Comparison of ENCODE assay signal across 8 cellular contexts in genomic region chr19:41297628-41298326, GRCh38. TPM values are rescaled to one million over a fixed set of nuclear protein-coding genes. Genes with fewer than 3 reads are reported as not detected.
A peak's percentile ranks its signal among the peaks of the same experiment; 100 is the strongest.
DNase-seq lines count a peak whose midpoint lies in the region; ATAC-seq and TF ChIP-seq lines count a peak whose summit lies in the region.

No MANE protein-coding gene starts in this region.

- H2AFZ ChIP-seq in smooth muscle cell (ENCODE audit: low read depth): no peak overlapping the region

- peak overlapping the region; percentile 44 to 91 (median 83) for H3K4me3 Mint-ChIP-seq in IgD-negative memory B cell

- peak overlapping the region; percentile 96 to 100 (median 100) for H3K27ac Mint-ChIP-seq in IgD-negative memory B cell

- H3K27ac ChIP-seq in smooth muscle cell (ENCODE audit: low read depth): peak overlapping the region; percentile 99

- DNase-seq in GM10248 (ENCODE audit: extremely low spot score) (peak; percentile 89), smooth muscle cell (lab: John Stamatoyannopoulos, UW; ENCODE audit: unreplicated experiment) (no peak), Ammon's horn (ENCODE audit: low spot score) (no peak), iPS-NIHi11 (ENCODE audit: low spot score) (no peak), EL (no peak)

- peaks cover 3% of the 10 kb centered on the region for H3K27me3 Mint-ChIP-seq in IgD-negative memory B cell

- H3K27me3 ChIP-seq in smooth muscle cell (ENCODE audit: low read depth): no peaks in the 10 kb centered on the region

- ATAC-seq in GM21360 (IDR thresholded peaks at IDR 0.05; ENCODE audit: unreplicated experiment) (peak; percentile 70), esophagus mucosa (peak; percentile 24)

- peaks cover 55% of the 10 kb centered on the region for H3F3A ChIP-seq in smooth muscle cell (ENCODE audit: low read depth)

- peaks cover 67% of the 10 kb centered on the region for H4K20me1 ChIP-seq in smooth muscle cell (ENCODE audit: low read depth)

- peaks cover 8% of the 10 kb centered on the region for H3K36me3 Mint-ChIP-seq in IgD-negative memory B cell

- no peaks in the 10 kb centered on the region for H3K9me3 Mint-ChIP-seq in IgD-negative memory B cell

- H3K4me1 ChIP-seq in smooth muscle cell (ENCODE audit: low read depth): no peaks in the 10 kb centered on the region

- CTCF ChIA-PET in GM10248 (lab: Yijun Ruan, JAX): interaction anchor here (1.0 to 11.5 kb wide), 6 partner anchors 11 to 152 kb away, joined by 3 to 124 read pairs (median 6); partner anchors contain the start of gene CCDC97

- H3K4me3 ChIP-seq in smooth muscle cell: no peak overlapping the region

- H3K4me1 Mint-ChIP-seq in IgD-negative memory B cell: peaks cover 46 to 58% (median 55%) of the 10 kb centered on the region in 3 donors

- H3K9ac ChIP-seq in smooth muscle cell (ENCODE audit: low read depth): peak overlapping the region; percentile 96

- 95% methylated on average over 7 of the region's 7 CpGs for WGBS in smooth muscle cell (ENCODE audit: low lambda C conversion rate)

- TF ChIP-seq CTCF in GM10248 (IDR thresholded peaks at IDR 0.05; ENCODE audit: control extremely low read depth, extremely low read depth, low read depth, missing control alignments) (peak; percentile 15), smooth muscle cell (IDR thresholded peaks at IDR 0.05; ENCODE audit: borderline replicate concordance, insufficient read depth, poor library complexity, severe bottlenecking) (no peak)

- no peaks in the 10 kb centered on the region for H3K9me3 ChIP-seq in smooth muscle cell (replicated peaks; ENCODE audit: low read depth)

- H3K36me3 ChIP-seq in smooth muscle cell (ENCODE audit: low read depth): peaks cover 23% of the 10 kb centered on the region

- POLR2A ChIA-PET in GM10248 (lab: Yijun Ruan, JAX): interaction anchor here (0.6 to 2.2 kb wide), 3 partner anchors 12 to 34 kb away, joined by 3 to 9 read pairs (median 4); partner anchors contain the start of genes CCDC97 and HNRNPUL1

- H3K4me2 ChIP-seq in smooth muscle cell: peak overlapping the region; percentile 54

- peaks cover 13% of the 10 kb centered on the region for H3K79me2 ChIP-seq in smooth muscle cell (ENCODE audit: low read depth)

RNA-seq across cellular contexts. Expression of gene CCDC97, which starts 12.2 kb away (rescaled TPM):
- polyA plus RNA-seq in IgD-negative memory B cell (34.5 TPM), smooth muscle cell (15.3 and 18.2 TPM in 2 replicates)
- total RNA-seq in esophagus mucosa (19.3 TPM), smooth muscle cell (3.0 and 7.5 TPM in 2 replicates)

RNA-seq across cellular contexts. Expression of gene HNRNPUL1, which starts 33.6 kb away (rescaled TPM):
- polyA plus RNA-seq in IgD-negative memory B cell (80.9 TPM), smooth muscle cell (121 and 125 TPM in 2 replicates)
- total RNA-seq in esophagus mucosa (116 TPM), smooth muscle cell (78.6 and 101 TPM in 2 replicates)

RNA-seq across cellular contexts. Expression of gene TGFB1, which starts 55.9 kb away (rescaled TPM):
- 49.3 TPM for polyA plus RNA-seq in IgD-negative memory B cell
- 53.8 TPM for total RNA-seq in esophagus mucosa
- total RNA-seq in smooth muscle cell: 37.6 and 51.7 TPM in 2 replicates
- polyA plus RNA-seq in smooth muscle cell: 199 and 216 TPM in 2 replicates
